ENCODE assay signal across 22 cellular contexts in genomic region chr2:164928101-164928673, GRCh38. TPM values are rescaled to one million over a fixed set of nuclear protein-coding genes. Genes with fewer than 3 reads are reported as not detected.
DNase-seq lines count a peak whose midpoint lies in the region; ATAC-seq, FAIRE-seq and TF ChIP-seq lines count a peak whose summit lies in the region.
"Had no signal": no experiment of that assay in that cellular context is flagged by ENCODE, and none has a peak within 500 bp of the region (broad histone marks: within the 10 kb centered on the region; RNA-seq: fewer than 3 reads in every experiment).

No MANE protein-coding gene starts in this region.

- H3K79me2 ChIP-seq in GM23338 (replicated peaks; ENCODE audit: insufficient read depth) (no peaks in the 10 kb centered on the region), K562 (ENCODE audit: control insufficient read depth, insufficient read depth, low read length) (no peaks in the 10 kb centered on the region)

- H2AFZ ChIP-seq in GM23338 (0 out of 2 replicates have a peak overlapping the region, but pooled peaks have one; percentile 14), K562 (ENCODE audit: low read depth, low read length) (no peak overlapping the region)
- H2AFZ ChIP-seq: GM23248 had no signal

- H3K4me1 Mint-ChIP-seq in GM23338: 0 out of 3 replicates have a peak, but pooled peaks cover 3% of the 10 kb centered on the region

- intact Hi-C loops in K562 (cut with micrococcal nuclease): no loop called here

- POLR2A ChIA-PET in K562 (lab: Yijun Ruan, JAX): no interaction called here
- POLR2A ChIA-PET in RWPE1 (lab: Yijun Ruan, JAX; ENCODE audit: low non-redundant PET): no interaction called here

- H3K27me3 ChIP-seq in GM23338 (ENCODE audit: insufficient read depth): no peaks in the 10 kb centered on the region
- H3K27me3 ChIP-seq in K562 (ENCODE audit: control insufficient read depth in 2 of 2, insufficient read depth in 2 of 2, low read length in 2 of 2): no peaks in the 10 kb centered on the region

- no peak for TF ChIP-seq POLR2A in K562 (conservative IDR thresholded peaks at IDR 0.05)

- ATAC-seq in GM23338 (no peak), K562 (no peak), HG03135 (IDR thresholded peaks at IDR 0.05; ENCODE audit: unreplicated experiment) (no peak), HG03378 (IDR thresholded peaks at IDR 0.05; ENCODE audit: unreplicated experiment) (no peak)
- ATAC-seq: CD8-positive, alpha-beta T cell had no signal

- DNase-seq in GM23338 (ENCODE audit: low spot score) (no peak), M059J (ENCODE audit: low read depth) (peak; percentile 28), K562 (ENCODE audit: extremely low read depth in 1 of 4, low spot score in 3 of 4) (no peak), kidney tubule cell (ENCODE audit: low spot score) (peak; percentile 34), RWPE1 (ENCODE audit: low spot score) (no peak), urothelium cell line (ENCODE audit: low spot score) (no peak)
- DNase-seq: CD8-positive, alpha-beta T cell; COR-L47; DMS153; DMS79 treated with DMSO at 0.1 percent for 48 hours; EL; GM23248; H9 had no signal

- H3K9me2 ChIP-seq in GM23338 (ENCODE audit: insufficient read depth): peaks cover 17% of the 10 kb centered on the region

- no peak for TF ChIP-seq EP300 in K562 (IDR thresholded peaks at IDR 0.05; ENCODE audit: low read length)

- no peak for TF ChIP-seq RAD21 in K562 (CRISPR knock-in tag; conservative IDR thresholded peaks at IDR 0.05 in 1 of 2, IDR thresholded peaks at IDR 0.05 in 1 of 2)

- H3F3A ChIP-seq in GM23338 (replicated peaks; ENCODE audit: low read depth): no peaks in the 10 kb centered on the region

- BruUV-seq in K562 (replicated peaks; lab: Mats Ljungman, UMichigan): no TSS peak

- H3K27ac Mint-ChIP-seq in GM23338: peak overlapping the region; percentile 32; the same call in 1 of the 2 replicates
- H3K27ac Mint-ChIP-seq: B cell; CD8-positive, alpha-beta T cell; H9; IgD-negative memory B cell had no signal

- H4K20me1 ChIP-seq in GM23338 (replicated peaks; ENCODE audit: insufficient read depth) (no peaks in the 10 kb centered on the region), K562 (replicated peaks; ENCODE audit: control insufficient read depth, insufficient read depth, low read length) (no peaks in the 10 kb centered on the region)

- no peak for TF ChIP-seq CTCF in GM23338 (conservative IDR thresholded peaks at IDR 0.05; ENCODE audit: low read depth in 2 of 2)
- TF ChIP-seq CTCF in K562 (IDR thresholded peaks at IDR 0.05 in 2 of 3, conservative IDR thresholded peaks at IDR 0.05 in 1 of 3; ENCODE audit: insufficient read depth in 2 of 3, low read depth in 1 of 3, low read length in 3 of 3): no peak
- no peak for TF ChIP-seq CTCF in RWPE1 (conservative IDR thresholded peaks at IDR 0.05; ENCODE audit: low read depth)

- 0 out of 2 replicates have a peak overlapping the region, but pooled peaks have one; percentile 38 for H3K4me2 ChIP-seq in GM23338
- no peak overlapping the region for H3K4me2 ChIP-seq in K562 (ENCODE audit: insufficient read depth, low read length)

- H3K9ac ChIP-seq in K562 (ENCODE audit: insufficient read depth in 1 of 2, low read depth in 2 of 2, low read length in 2 of 2): no peak overlapping the region
- H3K9ac ChIP-seq: GM23248 had no signal

- H3K4me3 ChIP-seq in GM23338: no peak overlapping the region
- no peak overlapping the region for H3K4me3 ChIP-seq in K562
- H3K4me3 ChIP-seq: GM23248 had no signal

- no peak overlapping the region for H3K27ac ChIP-seq in GM23338 (ENCODE audit: low read depth)
- H3K27ac ChIP-seq in K562 (ENCODE audit: extremely low read depth, low read depth, low read length): no peak overlapping the region
- H3K27ac ChIP-seq in RWPE1: no peak overlapping the region
- H3K27ac ChIP-seq: C4-2B, GM23248 had no signal

- in situ Hi-C loops in K562 (cut with MboI): no loop called here

- H3K9me1 ChIP-seq in K562 (ENCODE audit: control insufficient read depth, insufficient read depth, low read length): no peaks in the 10 kb centered on the region

- CTCF ChIA-PET in K562 (lab: Yijun Ruan, JAX; ENCODE audit: low intra/inter-chr PET ratio) (no interaction called here), RWPE1 (lab: Yijun Ruan, JAX) (interaction anchor here (0.5 kb wide), 1 partner anchor 378 kb away, joined by 7 read pairs; no protein-coding TSS in a partner anchor)

- peaks cover 7% of the 10 kb centered on the region; the same call in 1 of the 3 replicates for H3K36me3 Mint-ChIP-seq in GM23338 (ENCODE audit: low read depth)
- H3K36me3 Mint-ChIP-seq: CD8-positive, alpha-beta T cell had no signal

- H3K36me3 ChIP-seq in GM23338 (ENCODE audit: insufficient read depth) (no peaks in the 10 kb centered on the region; the same call in 1 of the 2 replicates), K562 (ENCODE audit: control insufficient read depth, insufficient read depth, low read length) (no peaks in the 10 kb centered on the region)

- H3K9me3 ChIP-seq in K562 (replicated peaks; ENCODE audit: control insufficient read depth, insufficient read depth, low read depth, low read length): no peaks in the 10 kb centered on the region

- peaks cover 5% of the 10 kb centered on the region for H3K27me3 Mint-ChIP-seq in GM23338 (ENCODE audit: insufficient read depth, low read depth, poor library complexity)
- H3K27me3 Mint-ChIP-seq: B cell, IgD-negative memory B cell had no signal

- FAIRE-seq in K562 (lab: Jason Lieb, UNC): no peak
- no peak for FAIRE-seq in urothelium cell line (lab: Jason Lieb, UNC)
- FAIRE-seq: D721Med, G401.6, GM12891 had no signal

- H3K4me1 ChIP-seq in GM23338 (ENCODE audit: insufficient read depth): 0 out of 2 replicates have a peak, but pooled peaks cover 7% of the 10 kb centered on the region
- no peaks in the 10 kb centered on the region for H3K4me1 ChIP-seq in K562 (replicated peaks in 1 of 2; ENCODE audit: control insufficient read depth in 2 of 2, insufficient read depth in 2 of 2, low read length in 2 of 2)

- H3K4me3 Mint-ChIP-seq in GM23338: no peak overlapping the region
- H3K4me3 Mint-ChIP-seq: B cell; CD8-positive, alpha-beta T cell; H9; IgD-negative memory B cell had no signal

- H3K9me3 Mint-ChIP-seq in GM23338: peaks cover 14% of the 10 kb centered on the region; the same call in 2 of the 3 replicates
- H3K9me3 Mint-ChIP-seq: CD8-positive, alpha-beta T cell had no signal

TF ChIP-seq in GM23338, 12 proteins besides CTCF, POLR2A, EP300 and RAD21 (continues in another document):
- TF ChIP-seq ETS1 (IDR thresholded peaks at IDR 0.05): no peak

TF ChIP-seq in K562, 482 proteins besides CTCF, POLR2A, EP300 and RAD21 (continues in another document):
- TF ChIP-seq ZNF609 (CRISPR knock-in tag; IDR thresholded peaks at IDR 0.05; ENCODE audit: borderline replicate concordance) (no peak), C11orf30 (IDR thresholded peaks at IDR 0.05; ENCODE audit: low read depth) (peak; percentile 50)

RNA-seq across cellular contexts. Expression of gene SLC38A11, which starts 27.1 kb away (rescaled TPM):
- total RNA-seq in GM23338 (2014; rRNA removed; shearing (Covaris generic)): not detected in 2 replicates
- polyA plus RNA-seq in GM23338 (2016; fragmentation: Nextera tagmentation; extraction: Ambion mirVana) (not detected in 2 replicates), K562 (2011; rRNA removed) (not detected in 2 replicates), K562 (2014; fragmentation: Illumina TruSeq; extraction: Trizol) (not detected in 2 replicates), K562 (2014; fragmentation: Nextera tagmentation; extraction: Ambion mirVana) (not detected), K562 (2014; rRNA removed) (not detected in 2 replicates)
- 0.44 and 0.62 TPM in 2 replicates for total RNA-seq in M059J (2014; rRNA removed; shearing (Covaris generic))
- total RNA-seq in K562 (2011; cell fraction: chromatin; rRNA removed; ENCODE audit: low replicate concordance): not detected in 2 replicates
- not detected in 2 replicates for total RNA-seq in K562 (2011; cell fraction: nucleolus; rRNA removed)
- not detected in 2 replicates for total RNA-seq in K562 (2011; cell fraction: nucleoplasm; rRNA removed)
- total RNA-seq in K562 (2014; rRNA removed) (not detected in 2 replicates), K562 (2014; rRNA removed; fragmentation: Illumina TruSeq; extraction: Trizol) (not detected in 2 replicates), K562 (2015; rRNA removed; fragmentation: Illumina TruSeq; extraction: Trizol) (not detected in 2 replicates), K562 (2021) (not detected in 2 replicates)
- not detected in 2 replicates for polyA plus RNA-seq in K562 (2011; cell fraction: cytosol; rRNA removed)
- polyA plus RNA-seq in K562 (2011; cell fraction: nucleus; rRNA removed): not detected in 2 replicates
- not detected in 2 replicates for polyA plus RNA-seq in K562 (2012)
- polyA minus RNA-seq in K562 (2011; rRNA and poly(A)+ RNA removed): not detected in 2 replicates
- not detected in 2 replicates for polyA minus RNA-seq in K562 (2011; cell fraction: cytosol; rRNA and poly(A)+ RNA removed)
- polyA minus RNA-seq in K562 (2011; cell fraction: nucleus; rRNA and poly(A)+ RNA removed): not detected in 2 replicates
- total RNA-seq: A172; CD8-positive, alpha-beta T cell; GM23248; H9 had no signal
- polyA plus RNA-seq: GM23248 had no signal

Comparison
In these comparisons a context has a peak if more than half of its experiments do, and no peak if none do; other contexts are left out.
1. DNase-seq: peak in M059J (single experiment) and kidney tubule cell (single experiment); none in GM23338 (single experiment), K562 (0 of 4), RWPE1 (single experiment) and urothelium cell line (single experiment).